10 cellular contexts compared by ENCODE assay signal in genomic region chr1:114154963-114155322, GRCh38. TPM values are rescaled to one million over a fixed set of nuclear protein-coding genes. Genes with fewer than 3 reads are reported as not detected.
A peak's percentile ranks its signal among the peaks of the same experiment; 100 is the strongest.
DNase-seq lines count a peak whose midpoint lies in the region; ATAC-seq lines count a peak whose summit lies in the region.
"Had no signal": no experiment of that assay in that cellular context is flagged by ENCODE, and none has a peak within 500 bp of the region (broad histone marks: within the 10 kb centered on the region; RNA-seq: fewer than 3 reads in every experiment).

No MANE protein-coding gene starts in this region.

- no peak overlapping the region for H3K4me3 Mint-ChIP-seq in activated CD8-positive, alpha-beta T cell treated with anti-CD3 and anti-CD28 coated beads, Interleukin-2, amount 10 ng/mL, durations not matched to agents 7 days and 5 days

- POLR2A ChIA-PET in activated CD8-positive, alpha-beta T cell treated with anti-CD3 and anti-CD28 coated beads, Interleukin-2, amount 10 ng/mL, durations not matched to agents 7 days and 5 days (lab: Charles Lee): no interaction called here

- peak; percentile 30 for DNase-seq in AG08395 (ENCODE audit: low spot score)
- peak; percentile 78 for DNase-seq in ELF-1 (ENCODE audit: low read depth, low spot score)
- DNase-seq in activated CD8-positive, alpha-beta T cell treated with anti-CD3 and anti-CD28 coated beads, Interleukin-2, amount 10 ng/mL, durations not matched to agents 7 days and 5 days: peak; percentile 26
- DNase-seq in islet precursor cell: peak; percentile 79
- no peak for DNase-seq in central memory CD4-positive, alpha-beta T cell
- DNase-seq in NCI-H1105 (lab: John Stamatoyannopoulos, UW): no peak
- DNase-seq in NCI-H2171 treated with DMSO at 0.1 percent for 48 hours (lab: John Stamatoyannopoulos, UW): no peak
- DNase-seq in NCI-H1930 (lab: John Stamatoyannopoulos, UW): no peak
- DNase-seq: OCI-M1 had no signal

- H3K27ac Mint-ChIP-seq in activated CD8-positive, alpha-beta T cell treated with anti-CD3 and anti-CD28 coated beads, Interleukin-2, amount 10 ng/mL, durations not matched to agents 7 days and 5 days: no peak overlapping the region

- no peaks in the 10 kb centered on the region for H3K36me3 Mint-ChIP-seq in activated CD8-positive, alpha-beta T cell treated with anti-CD3 and anti-CD28 coated beads, Interleukin-2, amount 10 ng/mL, durations not matched to agents 7 days and 5 days (ENCODE audit: low read depth)

- H3K4me1 Mint-ChIP-seq in activated CD8-positive, alpha-beta T cell treated with anti-CD3 and anti-CD28 coated beads, Interleukin-2, amount 10 ng/mL, durations not matched to agents 7 days and 5 days (ENCODE audit: low read depth): peaks cover 9% of the 10 kb centered on the region

- ATAC-seq in activated CD8-positive, alpha-beta T cell treated with anti-CD3 and anti-CD28 coated beads, Interleukin-2, amount 10 ng/mL, durations not matched to agents 7 days and 5 days: no peak

- CTCF ChIA-PET in activated CD8-positive, alpha-beta T cell treated with anti-CD3 and anti-CD28 coated beads, Interleukin-2, amount 10 ng/mL, durations not matched to agents 7 days and 5 days (lab: Charles Lee): no interaction called here

- no peaks in the 10 kb centered on the region for H3K9me3 Mint-ChIP-seq in activated CD8-positive, alpha-beta T cell treated with anti-CD3 and anti-CD28 coated beads, Interleukin-2, amount 10 ng/mL, durations not matched to agents 7 days and 5 days (ENCODE audit: insufficient read depth)

- H3K27me3 Mint-ChIP-seq in activated CD8-positive, alpha-beta T cell treated with anti-CD3 and anti-CD28 coated beads, Interleukin-2, amount 10 ng/mL, durations not matched to agents 7 days and 5 days (ENCODE audit: low read depth): peaks cover 58% of the 10 kb centered on the region

RNA-seq across cellular contexts. Expression of gene SYT6, which starts 1.3 kb away (rescaled TPM):
- total RNA-seq in activated CD8-positive, alpha-beta T cell treated with anti-CD3 and anti-CD28 coated beads, Interleukin-2, amount 10 ng/mL, durations not matched to agents 7 days and 5 days: not detected
- total RNA-seq: epithelial cell of proximal tubule had no signal

Comparison
In these comparisons a context has a peak if more than half of its experiments do, and no peak if none do; other contexts are left out.
1. DNase-seq: peak in AG08395 (single experiment), ELF-1 (single experiment), activated CD8-positive, alpha-beta T cell treated with anti-CD3 and anti-CD28 coated beads, Interleukin-2, amount 10 ng/mL, durations not matched to agents 7 days and 5 days (single experiment) and islet precursor cell (single experiment); none in central memory CD4-positive, alpha-beta T cell (single experiment), NCI-H1105 (single experiment), NCI-H2171 treated with DMSO at 0.1 percent for 48 hours (single experiment) and NCI-H1930 (0 of 2).